20 cellular contexts compared by ENCODE assay signal in genomic region chr2:128424406-128424805, GRCh38.
DNase-seq lines count a peak whose midpoint lies in the region; ATAC-seq and TF ChIP-seq lines count a peak whose summit lies in the region.
"Had no signal": no experiment of that assay in that cellular context is flagged by ENCODE, and none has a peak within 500 bp of the region (broad histone marks: within the 10 kb centered on the region; RNA-seq: fewer than 3 reads in every experiment).

No MANE protein-coding gene starts in this region.

- H3K36me3 Mint-ChIP-seq in activated CD8-positive, alpha-beta memory T cell treated with anti-CD3 and anti-CD28 coated beads, Interleukin-2, amount 10 ng/mL, durations not matched to agents 7 days and 5 days, result no peaks in the 10 kb centered on the region
- peaks cover 20% of the 10 kb centered on the region for H3K36me3 Mint-ChIP-seq in brain
- H3K36me3 Mint-ChIP-seq: CD4-positive, alpha-beta memory T cell had no signal

- H3K4me1 ChIP-seq in tibial artery, result peaks cover 0 to 43% (median 16%) of the 10 kb centered on the region in 4 donors

- peaks cover 4% of the 10 kb centered on the region for H3K9me3 Mint-ChIP-seq in activated CD8-positive, alpha-beta memory T cell treated with anti-CD3 and anti-CD28 coated beads, Interleukin-2, amount 10 ng/mL, durations not matched to agents 7 days and 5 days (ENCODE audit: low read depth)
- H3K9me3 Mint-ChIP-seq in brain, result peaks cover 20 to 43% (median 39%) of the 10 kb centered on the region in 5 experiments

- TF ChIP-seq CTCF in brain (conservative IDR thresholded peaks at IDR 0.05) (no peak), tibial artery (IDR thresholded peaks at IDR 0.05) (no peak)

- no peaks in the 10 kb centered on the region for H3K4me1 Mint-ChIP-seq in activated CD8-positive, alpha-beta memory T cell treated with anti-CD3 and anti-CD28 coated beads, Interleukin-2, amount 10 ng/mL, durations not matched to agents 7 days and 5 days
- peaks cover 39% of the 10 kb centered on the region for H3K4me1 Mint-ChIP-seq in brain
- H3K4me1 Mint-ChIP-seq: CD4-positive, alpha-beta memory T cell had no signal

- H3K9me3 ChIP-seq in tibial artery, result peaks cover 3 to 5% (median 4%) of the 10 kb centered on the region in 3 donors
- H3K9me3 ChIP-seq: BE2C had no signal

- peak overlapping the region; percentile 11 to 62 for H3K27ac ChIP-seq in tibial artery
- H3K27ac ChIP-seq: HL-60 had no signal

- peak; percentile 26 for DNase-seq in activated CD8-positive, alpha-beta memory T cell treated with anti-CD3 and anti-CD28 coated beads, Interleukin-2, amount 10 ng/mL, durations not matched to agents 7 days and 5 days
- DNase-seq in activated CD8-positive, alpha-beta memory T cell treated with anti-CD3 and anti-CD28 coated beads, Interleukin-2, amount 50 U/mL, for 4 hours, result no peak
- peak; percentile 41 for DNase-seq in mesenteric fat pad (ENCODE audit: low spot score)
- DNase-seq in tibial artery, result peak in 1 of 2 donors; percentile 17
- no peak for DNase-seq in T-helper 2 cell
- DNase-seq in DMS53 treated with DMSO at 0.1 percent for 48 hours (lab: John Stamatoyannopoulos, UW; ENCODE audit: unreplicated experiment), result no peak
- DNase-seq: 8988T; Calu3; CD4-positive, alpha-beta memory T cell; DMS79; NCI-H1417; NCI-H2029; NCI-H2171; NCI-H446; PC-3 had no signal

- H3K27me3 ChIP-seq in tibial artery, result no peaks in the 10 kb centered on the region
- H3K27me3 ChIP-seq: BE2C had no signal

- CTCF ChIA-PET in activated CD8-positive, alpha-beta memory T cell treated with anti-CD3 and anti-CD28 coated beads, Interleukin-2, amount 10 ng/mL, durations not matched to agents 7 days and 5 days (lab: Charles Lee), result no interaction called here

- no peak for ATAC-seq in activated CD8-positive, alpha-beta memory T cell treated with anti-CD3 and anti-CD28 coated beads, Interleukin-2, amount 10 ng/mL, durations not matched to agents 7 days and 5 days
- ATAC-seq in GM21528 (IDR thresholded peaks at IDR 0.05; ENCODE audit: low FRiP score, unreplicated experiment), result no peak
- ATAC-seq: HCT116, PC-3 had no signal

- no peak overlapping the region for H3K4me3 ChIP-seq in tibial artery

- no peak overlapping the region for H3K27ac Mint-ChIP-seq in activated CD8-positive, alpha-beta memory T cell treated with anti-CD3 and anti-CD28 coated beads, Interleukin-2, amount 10 ng/mL, durations not matched to agents 7 days and 5 days
- H3K27ac Mint-ChIP-seq in brain, result peak overlapping the region in 4 of 5 experiments; percentile 75 to 83 (median 76)
- H3K27ac Mint-ChIP-seq: CD4-positive, alpha-beta memory T cell had no signal

- H3K36me3 ChIP-seq in tibial artery, result no peaks in the 10 kb centered on the region
- H3K36me3 ChIP-seq: BE2C had no signal

- H3K27me3 Mint-ChIP-seq in activated CD8-positive, alpha-beta memory T cell treated with anti-CD3 and anti-CD28 coated beads, Interleukin-2, amount 10 ng/mL, durations not matched to agents 7 days and 5 days, result peaks cover 14% of the 10 kb centered on the region
- H3K27me3 Mint-ChIP-seq in brain, result peaks cover 11% of the 10 kb centered on the region

- intact Hi-C loops in tibial artery (cut with DNase I; ENCODE audit: low total_unique reads), result loop anchor here (5.0 kb wide), 1 partner anchor 102 kb away; no protein-coding TSS in a partner anchor

- no peak overlapping the region for H3K4me3 Mint-ChIP-seq in activated CD8-positive, alpha-beta memory T cell treated with anti-CD3 and anti-CD28 coated beads, Interleukin-2, amount 10 ng/mL, durations not matched to agents 7 days and 5 days
- no peak overlapping the region for H3K4me3 Mint-ChIP-seq in brain
- H3K4me3 Mint-ChIP-seq: CD4-positive, alpha-beta memory T cell had no signal

Comparison
In these comparisons a context has a peak if more than half of its experiments do, and no peak if none do; other contexts are left out.
1. DNase-seq: peak in activated CD8-positive, alpha-beta memory T cell treated with anti-CD3 and anti-CD28 coated beads, Interleukin-2, amount 10 ng/mL, durations not matched to agents 7 days and 5 days (single experiment) and mesenteric fat pad (single experiment); none in activated CD8-positive, alpha-beta memory T cell treated with anti-CD3 and anti-CD28 coated beads, Interleukin-2, amount 50 U/mL, for 4 hours (single experiment), T-helper 2 cell (0 of 5) and DMS53 treated with DMSO at 0.1 percent for 48 hours (single experiment).